Comparison of ENCODE assay signal across 3 cellular contexts in genomic region chr7:120123528-120123927, GRCh38.
TF ChIP-seq lines count a peak whose summit lies in the region.

No MANE protein-coding gene starts in this region.

TF ChIP-seq in HepG2, 621 proteins besides CTCF, POLR2A, EP300 and RAD21:
- TF ChIP-seq MAFK (conservative IDR thresholded peaks at IDR 0.05 in 1 of 2, IDR thresholded peaks at IDR 0.05 in 1 of 2; ENCODE audit: low read length in 2 of 2), result peak in 1 of 2 experiments; percentile 65; a peak in 2 of 4 replicates
- no peak for TF ChIP-seq ZNF720 (CRISPR knock-in tag; IDR thresholded peaks at IDR 0.05)
- peak; percentile 39; the same call in 1 of the 2 replicates for TF ChIP-seq MAFF (IDR thresholded peaks at IDR 0.05; ENCODE audit: low read depth, low read length)

TF ChIP-seq in IMR-90, 13 proteins besides CTCF, POLR2A, EP300 and RAD21:
- TF ChIP-seq MAFK (IDR thresholded peaks at IDR 0.05; ENCODE audit: low read depth, low read length) (peak; percentile 33; the same call in 1 of the 2 replicates), BHLHE40 (IDR thresholded peaks at IDR 0.05; ENCODE audit: low read depth, low read length) (no peak)

TF ChIP-seq in K562, 482 proteins besides CTCF, POLR2A, EP300 and RAD21:
- TF ChIP-seq ZC3H8 (IDR thresholded peaks at IDR 0.05) (no peak), CREB3L1 (IDR thresholded peaks at IDR 0.05; ENCODE audit: borderline replicate concordance, low read depth) (no peak), SRF (CRISPR knock-in tag; IDR thresholded peaks at IDR 0.05) (no peak), HDGF (IDR thresholded peaks at IDR 0.05) (no peak), RERE (CRISPR knock-in tag; IDR thresholded peaks at IDR 0.05; ENCODE audit: borderline replicate concordance) (no peak), ZNF316 (IDR thresholded peaks at IDR 0.05) (peak; percentile 80), MTF1 (CRISPR knock-in tag; IDR thresholded peaks at IDR 0.05; ENCODE audit: borderline replicate concordance) (no peak), KLF1 (tag; IDR thresholded peaks at IDR 0.05) (no peak), MAFG (tag; conservative IDR thresholded peaks at IDR 0.05) (0 out of 2 replicates have a peak, but pooled peaks have one; percentile 10), BCL6 (CRISPR knock-in tag; IDR thresholded peaks at IDR 0.05) (no peak), RBBP5 (IDR thresholded peaks at IDR 0.05; ENCODE audit: borderline replicate concordance, insufficient read depth, low read length, poor library complexity, severe bottlenecking) (no peak), POLR2AphosphoS2 (IDR thresholded peaks at IDR 0.05; ENCODE audit: low read length) (no peak), EZH2 (IDR thresholded peaks at IDR 0.05; ENCODE audit: borderline replicate concordance, low read depth, low read length) (no peak), MITF (IDR thresholded peaks at IDR 0.05) (no peak), HOMEZ (CRISPR knock-in tag; IDR thresholded peaks at IDR 0.05) (no peak), SMARCB1 (IDR thresholded peaks at IDR 0.05; ENCODE audit: insufficient read length, low read depth) (no peak), C11orf30 (IDR thresholded peaks at IDR 0.05; ENCODE audit: low read depth) (peak; percentile 64), FOXM1 (IDR thresholded peaks at IDR 0.05; ENCODE audit: low read depth) (no peak), FOXM1 (CRISPR knock-in tag; IDR thresholded peaks at IDR 0.05; ENCODE audit: low read depth) (no peak), VEZF1 (CRISPR knock-in tag; IDR thresholded peaks at IDR 0.05) (no peak)
